ENCODE assay signal across 15 cellular contexts in genomic region chr18:45998244-45998643, GRCh38. TPM values are rescaled to one million over a fixed set of nuclear protein-coding genes. Genes with fewer than 3 reads are reported as not detected.
DNase-seq lines count a peak whose midpoint lies in the region; ATAC-seq, FAIRE-seq and TF ChIP-seq lines count a peak whose summit lies in the region.
"Had no signal": no experiment of that assay in that cellular context is flagged by ENCODE, and none has a peak within 500 bp of the region (broad histone marks: within the 10 kb centered on the region; RNA-seq: fewer than 3 reads in every experiment).

No MANE protein-coding gene starts in this region.

- WGBS in GM12878 (ENCODE audit: insufficient coverage, insufficient replicate concordance, low lambda C conversion rate, missing lambda C conversion rate): 55% methylated on average over 3 of the region's 3 CpGs

- POLR2A ChIA-PET in GM12878 (lab: Charles Lee): interaction anchor here (0.6 kb wide), 1 partner anchor 73 kb away, joined by 4 read pairs; no protein-coding TSS in a partner anchor

- peak overlapping the region; percentile 67 for H3K4me3 Mint-ChIP-seq in T-helper 2 cell treated with Interferon-gamma antibody and Interleukin-4, amounts not matched to agents 5 μg/mL and 100 μg/mL, for 36 hours
- peak overlapping the region; percentile 41 for H3K4me3 Mint-ChIP-seq in stimulated activated effector memory CD8-positive, alpha-beta T cell treated with anti-CD3 and anti-CD28 coated beads, Interleukin-12 subunit alpha, Interleukin-12 subunit beta, amount 100 ng/mL, for 72 hours

- no peak for ATAC-seq in GM12878
- peak; percentile 57 for ATAC-seq in stimulated activated effector memory CD8-positive, alpha-beta T cell treated with anti-CD3 and anti-CD28 coated beads, Interleukin-12 subunit alpha, Interleukin-12 subunit beta, amount 100 ng/mL, for 72 hours
- no peak for ATAC-seq in HG03571 (IDR thresholded peaks at IDR 0.05; ENCODE audit: unreplicated experiment)

- H3K9me3 Mint-ChIP-seq in T-helper 2 cell treated with Interferon-gamma antibody and Interleukin-4, amounts not matched to agents 5 μg/mL and 100 μg/mL, for 36 hours: peaks cover 12% of the 10 kb centered on the region
- H3K9me3 Mint-ChIP-seq in stimulated activated effector memory CD8-positive, alpha-beta T cell treated with anti-CD3 and anti-CD28 coated beads, Interleukin-12 subunit alpha, Interleukin-12 subunit beta, amount 100 ng/mL, for 72 hours: peaks cover 7% of the 10 kb centered on the region

- RAD21 ChIA-PET in GM12878 (lab: Charles Lee; ENCODE audit: unreplicated experiment): no interaction called here

- no peak for FAIRE-seq in GM12878 (lab: Jason Lieb, UNC)
- FAIRE-seq: frontal cortex, TTC549 had no signal

- no peak for TF ChIP-seq EP300 in GM12878 (IDR thresholded peaks at IDR 0.05; ENCODE audit: borderline replicate concordance in 1 of 2, control insufficient read depth in 1 of 2, low read depth in 2 of 2, low read length in 2 of 2)

- CTCF ChIA-PET in GM12878 (lab: Yijun Ruan, JAX): interaction anchor here (1.5 kb wide), 1 partner anchor 75 kb away, joined by 4 read pairs; no protein-coding TSS in a partner anchor

- H3K4me2 ChIP-seq in GM12878 (ENCODE audit: control insufficient read depth, insufficient read depth): no peak overlapping the region

- intact Hi-C loops in GM12878 (cut with micrococcal nuclease; ENCODE audit: unreplicated experiment): no loop called here

- peak overlapping the region; percentile 88 for H3K27ac Mint-ChIP-seq in T-helper 2 cell treated with Interferon-gamma antibody and Interleukin-4, amounts not matched to agents 5 μg/mL and 100 μg/mL, for 36 hours
- H3K27ac Mint-ChIP-seq in stimulated activated effector memory CD8-positive, alpha-beta T cell treated with anti-CD3 and anti-CD28 coated beads, Interleukin-12 subunit alpha, Interleukin-12 subunit beta, amount 100 ng/mL, for 72 hours: peak overlapping the region; percentile 7

- peak; percentile 4 to 14 for DNase-seq in activated CD4-positive, alpha-beta T cell treated with anti-CD3 and anti-CD28 coated beads for 4 hours
- DNase-seq in activated CD4-positive, alpha-beta T cell treated with anti-CD3 and anti-CD28 coated beads for 1 hour: no peak
- DNase-seq in T-helper 2 cell treated with Interferon-gamma antibody and Interleukin-4, amounts not matched to agents 5 μg/mL and 100 μg/mL, for 36 hours (ENCODE audit: low spot score): peak; percentile 40
- DNase-seq in GM12878 (ENCODE audit: low read depth, low spot score) (no peak), DMS53 (lab: John Stamatoyannopoulos, UW) (no peak), NCI-H1417 (lab: John Stamatoyannopoulos, UW) (no peak)
- DNase-seq in stimulated activated effector memory CD8-positive, alpha-beta T cell treated with anti-CD3 and anti-CD28 coated beads, Interleukin-12 subunit alpha, Interleukin-12 subunit beta, amount 100 ng/mL, for 72 hours (ENCODE audit: low spot score in 2 of 2): no peak
- DNase-seq: amygdala, DMS79, dorsolateral prefrontal cortex, Peyer's patch, upper lobe of left lung had no signal

- no peaks in the 10 kb centered on the region; the same call in 2 of the 3 replicates for H3K9me3 ChIP-seq in GM12878 (replicated peaks; ENCODE audit: control insufficient read depth, insufficient read depth, low read length)
- H3K9me3 ChIP-seq: Peyer's patch, upper lobe of left lung had no signal

- no peaks in the 10 kb centered on the region for H3K27me3 ChIP-seq in GM12878 (replicated peaks in 1 of 2; ENCODE audit: control insufficient read depth in 2 of 2, insufficient read depth in 2 of 2, low read length in 1 of 2)
- H3K27me3 ChIP-seq: Peyer's patch, upper lobe of left lung had no signal

- 0 out of 2 replicates have a peak overlapping the region, but pooled peaks have one; percentile 1 for H3K27ac ChIP-seq in GM12878 (ENCODE audit: control insufficient read depth, insufficient read depth)
- H3K27ac ChIP-seq: dorsolateral prefrontal cortex, Peyer's patch had no signal

- H3K27me3 Mint-ChIP-seq in T-helper 2 cell treated with Interferon-gamma antibody and Interleukin-4, amounts not matched to agents 5 μg/mL and 100 μg/mL, for 36 hours (ENCODE audit: low read depth): no peaks in the 10 kb centered on the region

- SMC1A ChIA-PET in GM12878 (lab: Charles Lee; ENCODE audit: uncharacterized antibody, unreplicated experiment): interaction anchor here (0.8 kb wide), 1 partner anchor 10 kb away, joined by 4 read pairs; no protein-coding TSS in a partner anchor

- H3K4me1 Mint-ChIP-seq in T-helper 2 cell treated with Interferon-gamma antibody and Interleukin-4, amounts not matched to agents 5 μg/mL and 100 μg/mL, for 36 hours (ENCODE audit: low read depth): peaks cover 41% of the 10 kb centered on the region
- peaks cover 30% of the 10 kb centered on the region for H3K4me1 Mint-ChIP-seq in stimulated activated effector memory CD8-positive, alpha-beta T cell treated with anti-CD3 and anti-CD28 coated beads, Interleukin-12 subunit alpha, Interleukin-12 subunit beta, amount 100 ng/mL, for 72 hours

- TF ChIP-seq POLR2A in GM12878 (IDR thresholded peaks at IDR 0.05; ENCODE audit: low read depth, low read length): no peak

- no peak overlapping the region for H2AFZ ChIP-seq in GM12878 (ENCODE audit: control insufficient read depth, low read depth, low read length)

- H3K36me3 Mint-ChIP-seq in T-helper 2 cell treated with Interferon-gamma antibody and Interleukin-4, amounts not matched to agents 5 μg/mL and 100 μg/mL, for 36 hours (ENCODE audit: low read depth): peaks cover 38% of the 10 kb centered on the region
- peaks cover 4% of the 10 kb centered on the region for H3K36me3 Mint-ChIP-seq in stimulated activated effector memory CD8-positive, alpha-beta T cell treated with anti-CD3 and anti-CD28 coated beads, Interleukin-12 subunit alpha, Interleukin-12 subunit beta, amount 100 ng/mL, for 72 hours

- no peak overlapping the region for H3K4me3 ChIP-seq in GM12878
- H3K4me3 ChIP-seq: dorsolateral prefrontal cortex, Peyer's patch, upper lobe of left lung had no signal

- peaks cover 2% of the 10 kb centered on the region; the same call in 1 of the 2 replicates for H3K4me1 ChIP-seq in GM12878 (ENCODE audit: control insufficient read depth, insufficient read depth, low read length)
- H3K4me1 ChIP-seq: Peyer's patch had no signal

- TF ChIP-seq RAD21 in GM12878 (IDR thresholded peaks at IDR 0.05; ENCODE audit: insufficient read depth, low read depth, low read length): no peak

- no peaks in the 10 kb centered on the region for H3K79me2 ChIP-seq in GM12878 (ENCODE audit: control insufficient read depth, insufficient read depth, low read length)

- BruUV-seq in GM12878 (replicated peaks; lab: Mats Ljungman, UMichigan): no TSS peak

- H4K20me1 ChIP-seq in GM12878 (ENCODE audit: control insufficient read depth, insufficient read depth): no peaks in the 10 kb centered on the region

- TF ChIP-seq CTCF in GM12878 (IDR thresholded peaks at IDR 0.05 in 2 of 3, conservative IDR thresholded peaks at IDR 0.05 in 1 of 3; ENCODE audit: control insufficient read depth in 2 of 3, extremely low read depth in 1 of 3, insufficient read depth in 1 of 3, low read depth in 3 of 3, low read length in 3 of 3): no peak

- no peak overlapping the region for H3K9ac ChIP-seq in GM12878 (ENCODE audit: control insufficient read depth, insufficient read depth, low read length)

- H3K36me3 ChIP-seq in GM12878 (ENCODE audit: control insufficient read depth in 2 of 2, insufficient read depth in 2 of 2, low read length in 1 of 2): no peaks in the 10 kb centered on the region; a peak in 1 of 4 replicates
- H3K36me3 ChIP-seq: Peyer's patch, upper lobe of left lung had no signal

- in situ Hi-C loops in GM12878 (cut with MboI): no loop called here

TF ChIP-seq in GM12878, 131 proteins besides CTCF, POLR2A, EP300 and RAD21:
- TF ChIP-seq TCF7 (IDR thresholded peaks at IDR 0.05; ENCODE audit: borderline replicate concordance) (no peak), POLR2AphosphoS2 (IDR thresholded peaks at IDR 0.05; ENCODE audit: low read depth, low read length) (no peak), NFIC (IDR thresholded peaks at IDR 0.05; ENCODE audit: low read depth, low read length) (no peak), SMARCA5 (IDR thresholded peaks at IDR 0.05) (no peak), SRF (IDR thresholded peaks at IDR 0.05; ENCODE audit: low read depth in 2 of 2, low read length in 2 of 2) (0 out of 4 replicates have a peak, but pooled peaks of 1 of the 2 experiments have one; percentile 13), SMAD1 (IDR thresholded peaks at IDR 0.05; ENCODE audit: low read depth, partially characterized antibody) (no peak), HDGF (IDR thresholded peaks at IDR 0.05) (no peak)

RNA-seq across cellular contexts. Expression of gene EPG5, which starts 31.1 kb away (rescaled TPM):
- 172 and 182 TPM in 2 replicates for total RNA-seq in GM12878 (2013; cell fraction: nucleolus; rRNA removed)
- total RNA-seq in GM12878 (2014; rRNA removed) (9.1 and 9.7 TPM in 2 replicates), GM12878 (2014; rRNA removed; fragmentation: Illumina TruSeq; extraction: Trizol) (8.8 and 8.9 TPM in 2 replicates), GM12878 (2021) (9.9 and 12.5 TPM in 2 replicates)
- 6.5 TPM for polyA plus RNA-seq in GM12878 (2011; ENCODE audit: low read depth)
- polyA plus RNA-seq in GM12878 (2011; rRNA removed) (23.3 and 27.7 TPM in 2 replicates), GM12878 (2014; fragmentation: Illumina TruSeq; extraction: Trizol) (11.1 and 11.4 TPM in 2 replicates), GM12878 (2014; fragmentation: Nextera tagmentation; extraction: Ambion mirVana) (1 to 10 TPM; 1.9 to 2.3 TPM), GM12878 (2014; rRNA removed) (8.2 and 11.3 TPM in 2 replicates), GM12878 (2016; fragmentation: Nextera tagmentation; extraction: Ambion mirVana) (1 to 10 TPM; 4.0 to 5.1 TPM)
- 27.6 and 31.4 TPM in 2 replicates for polyA plus RNA-seq in GM12878 (2011; cell fraction: cytosol; rRNA removed)
- polyA plus RNA-seq in GM12878 (2011; cell fraction: nucleus; rRNA removed): 40.5 and 53.9 TPM in 2 replicates
- polyA plus RNA-seq in GM12878 (2012): 5.8 and 8.6 TPM in 2 replicates
- 96.1 and 119 TPM in 2 replicates for polyA minus RNA-seq in GM12878 (2011; rRNA and poly(A)+ RNA removed)
- polyA minus RNA-seq in GM12878 (2011; cell fraction: cytosol; rRNA and poly(A)+ RNA removed): 17.8 and 19.0 TPM in 2 replicates
- polyA minus RNA-seq in GM12878 (2011; cell fraction: nucleus; rRNA and poly(A)+ RNA removed): 45.7 and 57.9 TPM in 2 replicates

Comparison
In these comparisons a context has a peak if more than half of its experiments do, and no peak if none do; other contexts are left out.
1. DNase-seq: peak in activated CD4-positive, alpha-beta T cell treated with anti-CD3 and anti-CD28 coated beads for 4 hours (2 of 2) and T-helper 2 cell treated with Interferon-gamma antibody and Interleukin-4, amounts not matched to agents 5 μg/mL and 100 μg/mL, for 36 hours (single experiment); none in activated CD4-positive, alpha-beta T cell treated with anti-CD3 and anti-CD28 coated beads for 1 hour (single experiment), GM12878 (single experiment), stimulated activated effector memory CD8-positive, alpha-beta T cell treated with anti-CD3 and anti-CD28 coated beads, Interleukin-12 subunit alpha, Interleukin-12 subunit beta, amount 100 ng/mL, for 72 hours (0 of 2), DMS53 (single experiment) and NCI-H1417 (0 of 3).